In genomic region chr1:44775078-44775929, GRCh38 we compare ENCODE assay signal across 1 cellular context.
A peak's percentile ranks its signal among the peaks of the same experiment; 100 is the strongest.
TF ChIP-seq lines count a peak whose summit lies in the region.

TSS of gene RPS8 (plus strand) at chr1:44775540. CDS start at chr1:44775597, 57 bp downstream.

TF ChIP-seq in GM12878, 131 proteins besides CTCF, POLR2A, EP300 and RAD21 (continued from another document and continues in another):
- TF ChIP-seq ZBTB11 (CRISPR knock-in tag; IDR thresholded peaks at IDR 0.05) (no peak), BCL11A (IDR thresholded peaks at IDR 0.05; ENCODE audit: low read depth, low read length) (peak; percentile 54; the same call in 1 of the 2 replicates), E4F1 (IDR thresholded peaks at IDR 0.05; ENCODE audit: borderline replicate concordance, partially characterized antibody) (peak; percentile 65), BCL3 (IDR thresholded peaks at IDR 0.05; ENCODE audit: borderline replicate concordance, insufficient read depth, low read depth, low read length, poor library complexity, severe bottlenecking) (peak; percentile 44), YY1 (IDR thresholded peaks at IDR 0.05; ENCODE audit: low read depth, low read length) (peak; percentile 93), POLR2AphosphoS2 (IDR thresholded peaks at IDR 0.05; ENCODE audit: low read depth, low read length) (peak; percentile 97), HDGF (IDR thresholded peaks at IDR 0.05) (peak; percentile 77), CREM (IDR thresholded peaks at IDR 0.05; ENCODE audit: low read depth) (peak; percentile 100), USF2 (IDR thresholded peaks at IDR 0.05; ENCODE audit: borderline replicate concordance, low read depth, low read length) (no peak), RFX5 (IDR thresholded peaks at IDR 0.05; ENCODE audit: low read depth, low read length) (no peak), RCOR1 (conservative IDR thresholded peaks at IDR 0.05; ENCODE audit: low read depth, low read length) (no peak), MLLT1 (IDR thresholded peaks at IDR 0.05) (peak; percentile 90), LARP7 (IDR thresholded peaks at IDR 0.05) (peak; percentile 84), SKIL (IDR thresholded peaks at IDR 0.05; ENCODE audit: low read depth, poor library complexity, severe bottlenecking) (no peak), HDAC6 (IDR thresholded peaks at IDR 0.05; ENCODE audit: unreplicated experiment) (peak; percentile 70), STAT1 (conservative IDR thresholded peaks at IDR 0.05) (peak; percentile 77; the same call in 1 of the 2 replicates), PAX5 (IDR thresholded peaks at IDR 0.05; ENCODE audit: borderline replicate concordance, low read depth, low read length) (0 out of 2 replicates have a peak, but pooled peaks have one; percentile 29), USF1 (IDR thresholded peaks at IDR 0.05; ENCODE audit: borderline replicate concordance, extremely low read length, insufficient read depth, low read depth, low read length) (peak; percentile 14), ATF7 (IDR thresholded peaks at IDR 0.05; ENCODE audit: low read depth) (peak; percentile 30; the same call in 1 of the 2 replicates), IRF3 (IDR thresholded peaks at IDR 0.05) (no peak; the same call in 1 of the 2 replicates), IRF4 (IDR thresholded peaks at IDR 0.05; ENCODE audit: low read depth, low read length) (no peak), POU2F2 (IDR thresholded peaks at IDR 0.05; ENCODE audit: borderline replicate concordance, low read depth, low read length) (peak; percentile 97), NR2F1 (conservative IDR thresholded peaks at IDR 0.05) (peak; percentile 99), ZBED1 (IDR thresholded peaks at IDR 0.05; ENCODE audit: borderline replicate concordance) (peak; percentile 90), POLR2AphosphoS5 (IDR thresholded peaks at IDR 0.05; ENCODE audit: low read length) (peak; percentile 100), GABPA (IDR thresholded peaks at IDR 0.05; ENCODE audit: low read depth) (no peak), SMAD1 (IDR thresholded peaks at IDR 0.05; ENCODE audit: low read depth, partially characterized antibody) (peak; percentile 79)
- TF ChIP-seq, protein P1, sequence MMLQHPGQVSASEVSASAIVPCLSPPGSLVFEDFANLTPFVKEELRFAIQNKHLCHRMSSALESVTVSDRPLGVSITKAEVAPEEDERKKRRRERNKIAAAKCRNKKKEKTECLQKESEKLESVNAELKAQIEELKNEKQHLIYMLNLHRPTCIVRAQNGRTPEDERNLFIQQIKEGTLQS (IDR thresholded peaks at IDR 0.05; ENCODE audit: borderline replicate concordance, extremely low read depth, low read depth, low read length), result peak; percentile 91
- TF ChIP-seq, protein P2, sequence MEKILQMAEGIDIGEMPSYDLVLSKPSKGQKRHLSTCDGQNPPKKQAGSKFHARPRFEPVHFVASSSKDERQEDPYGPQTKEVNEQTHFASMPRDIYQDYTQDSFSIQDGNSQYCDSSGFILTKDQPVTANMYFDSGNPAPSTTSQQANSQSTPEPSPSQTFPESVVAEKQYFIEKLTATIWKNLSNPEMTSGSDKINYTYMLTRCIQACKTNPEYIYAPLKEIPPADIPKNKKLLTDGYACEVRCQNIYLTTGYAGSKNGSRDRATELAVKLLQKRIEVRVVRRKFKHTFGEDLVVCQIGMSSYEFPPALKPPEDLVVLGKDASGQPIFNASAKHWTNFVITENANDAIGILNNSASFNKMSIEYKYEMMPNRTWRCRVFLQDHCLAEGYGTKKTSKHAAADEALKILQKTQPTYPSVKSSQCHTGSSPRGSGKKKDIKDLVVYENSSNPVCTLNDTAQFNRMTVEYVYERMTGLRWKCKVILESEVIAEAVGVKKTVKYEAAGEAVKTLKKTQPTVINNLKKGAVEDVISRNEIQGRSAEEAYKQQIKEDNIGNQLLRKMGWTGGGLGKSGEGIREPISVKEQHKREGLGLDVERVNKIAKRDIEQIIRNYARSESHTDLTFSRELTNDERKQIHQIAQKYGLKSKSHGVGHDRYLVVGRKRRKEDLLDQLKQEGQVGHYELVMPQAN (conservative IDR thresholded peaks at IDR 0.05), result peak; percentile 79
- TF ChIP-seq, protein P3, sequence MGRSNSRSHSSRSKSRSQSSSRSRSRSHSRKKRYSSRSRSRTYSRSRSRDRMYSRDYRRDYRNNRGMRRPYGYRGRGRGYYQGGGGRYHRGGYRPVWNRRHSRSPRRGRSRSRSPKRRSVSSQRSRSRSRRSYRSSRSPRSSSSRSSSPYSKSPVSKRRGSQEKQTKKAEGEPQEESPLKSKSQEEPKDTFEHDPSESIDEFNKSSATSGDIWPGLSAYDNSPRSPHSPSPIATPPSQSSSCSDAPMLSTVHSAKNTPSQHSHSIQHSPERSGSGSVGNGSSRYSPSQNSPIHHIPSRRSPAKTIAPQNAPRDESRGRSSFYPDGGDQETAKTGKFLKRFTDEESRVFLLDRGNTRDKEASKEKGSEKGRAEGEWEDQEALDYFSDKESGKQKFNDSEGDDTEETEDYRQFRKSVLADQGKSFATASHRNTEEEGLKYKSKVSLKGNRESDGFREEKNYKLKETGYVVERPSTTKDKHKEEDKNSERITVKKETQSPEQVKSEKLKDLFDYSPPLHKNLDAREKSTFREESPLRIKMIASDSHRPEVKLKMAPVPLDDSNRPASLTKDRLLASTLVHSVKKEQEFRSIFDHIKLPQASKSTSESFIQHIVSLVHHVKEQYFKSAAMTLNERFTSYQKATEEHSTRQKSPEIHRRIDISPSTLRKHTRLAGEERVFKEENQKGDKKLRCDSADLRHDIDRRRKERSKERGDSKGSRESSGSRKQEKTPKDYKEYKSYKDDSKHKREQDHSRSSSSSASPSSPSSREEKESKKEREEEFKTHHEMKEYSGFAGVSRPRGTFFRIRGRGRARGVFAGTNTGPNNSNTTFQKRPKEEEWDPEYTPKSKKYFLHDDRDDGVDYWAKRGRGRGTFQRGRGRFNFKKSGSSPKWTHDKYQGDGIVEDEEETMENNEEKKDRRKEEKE (IDR thresholded peaks at IDR 0.05), result no peak
- TF ChIP-seq, protein P4, sequence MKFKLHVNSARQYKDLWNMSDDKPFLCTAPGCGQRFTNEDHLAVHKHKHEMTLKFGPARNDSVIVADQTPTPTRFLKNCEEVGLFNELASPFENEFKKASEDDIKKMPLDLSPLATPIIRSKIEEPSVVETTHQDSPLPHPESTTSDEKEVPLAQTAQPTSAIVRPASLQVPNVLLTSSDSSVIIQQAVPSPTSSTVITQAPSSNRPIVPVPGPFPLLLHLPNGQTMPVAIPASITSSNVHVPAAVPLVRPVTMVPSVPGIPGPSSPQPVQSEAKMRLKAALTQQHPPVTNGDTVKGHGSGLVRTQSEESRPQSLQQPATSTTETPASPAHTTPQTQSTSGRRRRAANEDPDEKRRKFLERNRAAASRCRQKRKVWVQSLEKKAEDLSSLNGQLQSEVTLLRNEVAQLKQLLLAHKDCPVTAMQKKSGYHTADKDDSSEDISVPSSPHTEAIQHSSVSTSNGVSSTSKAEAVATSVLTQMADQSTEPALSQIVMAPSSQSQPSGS (IDR thresholded peaks at IDR 0.05; ENCODE audit: low read length), result no peak
